In the genomic region with DNA sequence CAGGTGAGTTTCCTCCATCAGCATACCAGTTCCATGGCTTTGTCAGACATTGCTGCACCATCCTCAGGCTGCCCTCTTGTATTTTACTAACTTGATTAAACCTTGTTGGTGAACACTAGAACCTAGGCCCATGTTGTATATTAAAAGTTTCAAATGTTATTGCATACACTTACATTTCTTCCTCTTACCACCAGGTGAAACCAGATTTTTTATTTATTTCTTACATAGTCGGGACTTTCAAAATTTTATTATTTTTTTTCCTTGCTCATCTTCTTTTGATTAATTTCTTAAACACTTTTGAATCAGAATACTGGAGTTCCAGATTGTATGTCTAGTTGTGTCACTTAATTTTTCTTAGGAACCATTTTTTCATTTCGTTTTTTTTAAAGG, we compare ENCODE assay signal across 15 cellular contexts.
"Had no signal": no experiment of that assay in that cellular context is flagged by ENCODE, and none has a peak within 500 bp of the region (broad histone marks: within the 10 kb centered on the region; RNA-seq: fewer than 3 reads in every experiment).

No MANE protein-coding gene starts in this region.

- H3K27me3 ChIP-seq: brain microvascular endothelial cell, dorsolateral prefrontal cortex, hepatocyte, SJSA1, transverse colon had no signal

- H3K36me3 Mint-ChIP-seq: stimulated activated effector memory CD8-positive, alpha-beta T cell treated with anti-CD3 and anti-CD28 coated beads, Interleukin-12 subunit alpha, Interleukin-12 subunit beta, amount 100 ng/mL, for 72 hours had no signal

- ATAC-seq: activated CD4-positive, CD25-positive, alpha-beta regulatory T cell treated with anti-CD3 and anti-CD28 coated beads, Interleukin-2, amount 50 U/mL, for 24 hours; esophagus mucosa; stimulated activated effector memory CD8-positive, alpha-beta T cell treated with anti-CD3 and anti-CD28 coated beads, Interleukin-12 subunit alpha, Interleukin-12 subunit beta, amount 100 ng/mL, for 72 hours had no signal

- DNase-seq: amygdala, brain microvascular endothelial cell, dorsolateral prefrontal cortex, islet precursor cell, midbrain, transverse colon had no signal

- H3K4me3 Mint-ChIP-seq: activated naive CD4-positive, alpha-beta T cell treated with anti-CD3 and anti-CD28 coated beads, Interleukin-2, amount 50 U/mL, for 24 hours; central memory CD8-positive, alpha-beta T cell; stimulated activated effector memory CD8-positive, alpha-beta T cell treated with anti-CD3 and anti-CD28 coated beads, Interleukin-12 subunit alpha, Interleukin-12 subunit beta, amount 100 ng/mL, for 72 hours; T-helper 2 cell treated with Interferon-gamma antibody and Interleukin-4, amounts not matched to agents 5 μg/mL and 100 μg/mL, for 36 hours had no signal

- H3K4me3 ChIP-seq: dorsolateral prefrontal cortex, hepatocyte, lung, SJSA1, transverse colon had no signal

- H3K4me2 ChIP-seq: hepatocyte had no signal

- H3K36me3 ChIP-seq: brain microvascular endothelial cell, SJSA1, transverse colon had no signal

- H3K27me3 Mint-ChIP-seq: activated naive CD4-positive, alpha-beta T cell treated with anti-CD3 and anti-CD28 coated beads, Interleukin-2, amount 50 U/mL, for 24 hours; central memory CD8-positive, alpha-beta T cell had no signal

- H3K27ac ChIP-seq: brain microvascular endothelial cell, dorsolateral prefrontal cortex, hepatocyte, SJSA1, transverse colon had no signal

- H3K27ac Mint-ChIP-seq: activated naive CD4-positive, alpha-beta T cell treated with anti-CD3 and anti-CD28 coated beads, Interleukin-2, amount 50 U/mL, for 24 hours; stimulated activated effector memory CD8-positive, alpha-beta T cell treated with anti-CD3 and anti-CD28 coated beads, Interleukin-12 subunit alpha, Interleukin-12 subunit beta, amount 100 ng/mL, for 72 hours; T-helper 2 cell treated with Interferon-gamma antibody and Interleukin-4, amounts not matched to agents 5 μg/mL and 100 μg/mL, for 36 hours had no signal

- H2AFZ ChIP-seq: hepatocyte had no signal

- H3K9me3 ChIP-seq: SJSA1, transverse colon had no signal

- H3K9me3 Mint-ChIP-seq: activated naive CD4-positive, alpha-beta T cell treated with anti-CD3 and anti-CD28 coated beads, Interleukin-2, amount 50 U/mL, for 24 hours; central memory CD8-positive, alpha-beta T cell; stimulated activated effector memory CD8-positive, alpha-beta T cell treated with anti-CD3 and anti-CD28 coated beads, Interleukin-12 subunit alpha, Interleukin-12 subunit beta, amount 100 ng/mL, for 72 hours; T-helper 2 cell treated with Interferon-gamma antibody and Interleukin-4, amounts not matched to agents 5 μg/mL and 100 μg/mL, for 36 hours had no signal
